18 cellular contexts compared by ENCODE assay signal in genomic region chr14:51547701-51548100, GRCh38.
DNase-seq lines count a peak whose midpoint lies in the region; ATAC-seq and TF ChIP-seq lines count a peak whose summit lies in the region.
"Had no signal": no experiment of that assay in that cellular context is flagged by ENCODE, and none has a peak within 500 bp of the region (broad histone marks: within the 10 kb centered on the region; RNA-seq: fewer than 3 reads in every experiment).

No MANE protein-coding gene starts in this region.

- H3K27ac Mint-ChIP-seq in nephron = peak overlapping the region; percentile 56 to 79 (median 72)
- peak overlapping the region; percentile 5 for H3K27ac Mint-ChIP-seq in type B pancreatic cell
- H3K27ac Mint-ChIP-seq: activated naive CD8-positive, alpha-beta T cell treated with anti-CD3 and anti-CD28 coated beads, Interleukin-2, amount 50 U/mL, for 24 hours; CD14-positive monocyte; WTC11 had no signal

- in situ Hi-C loops in Panc1 (cut with HindIII; ENCODE audit: low pct_unique_long_range_greater_than_20kb, low sequenced_read_pairs) = no loop called here

- H3K4me3 ChIP-seq in Panc1 (ENCODE audit: low read depth in 2 of 2, low read length in 2 of 2) (no peak overlapping the region), coronary artery (no peak overlapping the region)

- no peaks in the 10 kb centered on the region; the same call in 1 of the 2 replicates for H3K36me3 ChIP-seq in Panc1 (ENCODE audit: control insufficient read depth, insufficient read depth, low read length)

- H3K4me3 Mint-ChIP-seq in nephron (no peak overlapping the region), type B pancreatic cell (no peak overlapping the region)
- H3K4me3 Mint-ChIP-seq: activated naive CD8-positive, alpha-beta T cell treated with anti-CD3 and anti-CD28 coated beads, Interleukin-2, amount 50 U/mL, for 24 hours; CD14-positive monocyte; neural crest cell; WTC11 had no signal

- POLR2A ChIA-PET in Panc1 (lab: Charles Lee) = interaction anchor here (0.8 kb wide), 1 partner anchor 1148 kb away, joined by 5 read pairs; no protein-coding TSS in a partner anchor

- no peaks in the 10 kb centered on the region for H3K27me3 ChIP-seq in Panc1 (ENCODE audit: control insufficient read depth, insufficient read depth, low read length)

- H3K27ac ChIP-seq in Panc1 (ENCODE audit: low read length) (peak overlapping the region; percentile 84), coronary artery (peak overlapping the region; percentile 39 to 50)
- H3K27ac ChIP-seq: KMS-11 had no signal

- no peak for ATAC-seq in Panc1
- ATAC-seq in stimulated activated naive CD8-positive, alpha-beta T cell treated with anti-CD3 and anti-CD28 coated beads, Interleukin-15, Interleukin-2, amounts not matched to agents 100 U/mL and 50 U/mL, for 24 hours = no peak
- ATAC-seq: activated naive CD8-positive, alpha-beta T cell treated with anti-CD3 and anti-CD28 coated beads, Interleukin-2, amount 50 U/mL, for 24 hours; WTC11 had no signal

- peaks cover 24% of the 10 kb centered on the region for H3K4me1 ChIP-seq in Panc1 (ENCODE audit: control insufficient read depth, insufficient read depth, low read length)

- TF ChIP-seq CTCF in Panc1 (IDR thresholded peaks at IDR 0.05) (no peak), coronary artery (IDR thresholded peaks at IDR 0.05) (no peak), nephron (IDR thresholded peaks at IDR 0.05; ENCODE audit: unreplicated experiment in 3 of 3) (no peak), type B pancreatic cell (conservative IDR thresholded peaks at IDR 0.05) (no peak)

- H3K36me3 Mint-ChIP-seq in nephron (ENCODE audit: low read depth) = no peaks in the 10 kb centered on the region
- no peaks in the 10 kb centered on the region for H3K36me3 Mint-ChIP-seq in type B pancreatic cell
- H3K36me3 Mint-ChIP-seq: CD14-positive monocyte, WTC11 had no signal

- H3K9me3 Mint-ChIP-seq in nephron (no peaks in the 10 kb centered on the region), type B pancreatic cell (no peaks in the 10 kb centered on the region)
- H3K9me3 Mint-ChIP-seq: activated naive CD8-positive, alpha-beta T cell treated with anti-CD3 and anti-CD28 coated beads, Interleukin-2, amount 50 U/mL, for 24 hours; WTC11 had no signal

- no peak for DNase-seq in Panc1 (ENCODE audit: low read depth, low spot score)
- no peak for DNase-seq in coronary artery (ENCODE audit: low spot score)
- no peak for DNase-seq in type B pancreatic cell (ENCODE audit: extremely low spot score, unreplicated experiment)
- no peak for DNase-seq in germinal center (ENCODE audit: low spot score)
- no peak for DNase-seq in stimulated activated naive CD8-positive, alpha-beta T cell treated with anti-CD3 and anti-CD28 coated beads, Interleukin-15, Interleukin-2, amounts not matched to agents 100 U/mL and 50 U/mL, for 24 hours
- no peak for DNase-seq in COLO668 (lab: John Stamatoyannopoulos, UW; ENCODE audit: unreplicated experiment)
- DNase-seq: activated naive CD8-positive, alpha-beta T cell treated with anti-CD3 and anti-CD28 coated beads, Interleukin-2, amount 50 U/mL, for 24 hours; central memory CD4-positive, alpha-beta T cell; NCI-H1092; retina; RPMI8226; stimulated activated CD4-positive, alpha-beta T cell treated with anti-CD3 and anti-CD28 coated beads, Interleukin-1b, Interleukin-23, amount 100 ng/mL, for 48 hours; T-helper 1 cell had no signal

- H3K9me3 ChIP-seq in Panc1 (ENCODE audit: control insufficient read depth, insufficient read depth, low read depth, low read length) = no peaks in the 10 kb centered on the region

- H3K27me3 Mint-ChIP-seq in nephron (ENCODE audit: low read depth) (peaks cover 3% of the 10 kb centered on the region), type B pancreatic cell (no peaks in the 10 kb centered on the region)

- intact Hi-C loops in Panc1 (cut with micrococcal nuclease; ENCODE audit: unreplicated experiment) = no loop called here

- BruUV-seq in Panc1 (replicated peaks; lab: Mats Ljungman, UMichigan) = no TSS peak

- CTCF ChIA-PET in Panc1 (lab: Charles Lee) = no interaction called here

- H3K4me1 Mint-ChIP-seq in nephron = peaks cover 34% of the 10 kb centered on the region
- peaks cover 35% of the 10 kb centered on the region for H3K4me1 Mint-ChIP-seq in type B pancreatic cell (ENCODE audit: unreplicated experiment)
- H3K4me1 Mint-ChIP-seq: activated naive CD8-positive, alpha-beta T cell treated with anti-CD3 and anti-CD28 coated beads, Interleukin-2, amount 50 U/mL, for 24 hours; CD14-positive monocyte had no signal
